14 cellular contexts compared by ENCODE assay signal in genomic region chr12:56172839-56173238, GRCh38. TPM values are rescaled to one million over a fixed set of nuclear protein-coding genes. Genes with fewer than 3 reads are reported as not detected.
DNase-seq lines count a peak whose midpoint lies in the region; ATAC-seq and TF ChIP-seq lines count a peak whose summit lies in the region.
"Had no signal": no experiment of that assay in that cellular context is flagged by ENCODE, and none has a peak within 500 bp of the region (broad histone marks: within the 10 kb centered on the region; RNA-seq: fewer than 3 reads in every experiment).

No MANE protein-coding gene starts in this region.

- H3K9me3 ChIP-seq in endodermal cell (ENCODE audit: control insufficient read depth, low read length) = no peaks in the 10 kb centered on the region

- POLR2A ChIA-PET in RWPE1 (lab: Yijun Ruan, JAX; ENCODE audit: low non-redundant PET) = interaction anchor here (0.7 to 0.9 kb wide), 2 partner anchors 10 to 11 kb away, joined by 3 to 5 read pairs; no protein-coding TSS in a partner anchor

- no peaks in the 10 kb centered on the region for H3K4me1 Mint-ChIP-seq in activated T-cell treated with anti-CD3 and anti-CD28 coated beads, Interleukin-2, amount 50 U/mL, for 72 hours (ENCODE audit: low read depth)
- no peaks in the 10 kb centered on the region for H3K4me1 Mint-ChIP-seq in activated T-cell treated with anti-CD3 and anti-CD28 coated beads, Interleukin-2, amount 50 U/mL, for 4 hours (ENCODE audit: low read depth)
- H3K4me1 Mint-ChIP-seq in endodermal cell = no peaks in the 10 kb centered on the region
- H3K4me1 Mint-ChIP-seq: B cell, GM23338 had no signal

- H3K36me3 ChIP-seq in endodermal cell (ENCODE audit: control insufficient read depth, insufficient read depth, low read length) = peaks cover 84% of the 10 kb centered on the region

- no peaks in the 10 kb centered on the region for H3K9me3 Mint-ChIP-seq in activated T-cell treated with anti-CD3 and anti-CD28 coated beads, Interleukin-2, amount 50 U/mL, for 72 hours
- H3K9me3 Mint-ChIP-seq in activated T-cell treated with anti-CD3 and anti-CD28 coated beads, Interleukin-2, amount 50 U/mL, for 4 hours = no peaks in the 10 kb centered on the region
- H3K9me3 Mint-ChIP-seq in endodermal cell = no peaks in the 10 kb centered on the region
- H3K9me3 Mint-ChIP-seq: CD4-positive, alpha-beta memory T cell; GM23338 had no signal

- TF ChIP-seq CTCF in RWPE1 (conservative IDR thresholded peaks at IDR 0.05; ENCODE audit: low read depth) (no peak), endodermal cell (conservative IDR thresholded peaks at IDR 0.05) (no peak)

- H3K36me3 Mint-ChIP-seq in activated T-cell treated with anti-CD3 and anti-CD28 coated beads, Interleukin-2, amount 50 U/mL, for 72 hours (ENCODE audit: insufficient read depth in 2 of 2) = peaks cover 13 to 29% of the 10 kb centered on the region in 2 donors
- peaks cover 37% of the 10 kb centered on the region for H3K36me3 Mint-ChIP-seq in activated T-cell treated with anti-CD3 and anti-CD28 coated beads, Interleukin-2, amount 50 U/mL, for 4 hours (ENCODE audit: insufficient read depth)
- peaks cover 86% of the 10 kb centered on the region for H3K36me3 Mint-ChIP-seq in endodermal cell (ENCODE audit: low read depth)

- H3K27ac ChIP-seq in RWPE1 (peak overlapping the region; percentile 10; the same call in 1 of the 2 replicates), endodermal cell (ENCODE audit: low read depth, low read length) (no peak overlapping the region)

- no peak overlapping the region for H3K4me3 ChIP-seq in endodermal cell (ENCODE audit: low read length)
- H3K4me3 ChIP-seq: GM23338 had no signal

- H3K9ac ChIP-seq in endodermal cell (ENCODE audit: extremely low read depth, low read length, poor library complexity, severe bottlenecking) = no peak overlapping the region

- ATAC-seq in activated T-cell treated with anti-CD3 and anti-CD28 coated beads, Interleukin-2, amount 50 U/mL, for 72 hours (replicated peaks in 1 of 2) = no peak
- no peak for ATAC-seq in activated T-cell treated with anti-CD3 and anti-CD28 coated beads, Interleukin-2, amount 50 U/mL, for 4 hours
- no peak for ATAC-seq in HG03139 (IDR thresholded peaks at IDR 0.05; ENCODE audit: unreplicated experiment)
- ATAC-seq: GM23338, HepG2 had no signal

- DNase-seq in activated T-cell treated with anti-CD3 and anti-CD28 coated beads, Interleukin-2, amount 50 U/mL, for 72 hours = no peak
- no peak for DNase-seq in activated T-cell treated with anti-CD3 and anti-CD28 coated beads, Interleukin-2, amount 50 U/mL, for 4 hours
- DNase-seq in RWPE1 (ENCODE audit: low spot score) (no peak), endodermal cell (peak; percentile 30), T1000 (lab: John Stamatoyannopoulos, UW) (no peak), MV-4-11 (lab: John Stamatoyannopoulos, UW) (no peak)
- DNase-seq: C1 segment of cervical spinal cord; CD4-positive, alpha-beta memory T cell; DMS79; H7 had no signal

- H3K27me3 ChIP-seq in endodermal cell (ENCODE audit: control insufficient read depth, insufficient read depth, low read length, poor library complexity, severe bottlenecking) = no peaks in the 10 kb centered on the region

- WGBS in endodermal cell (ENCODE audit: insufficient coverage in 1 of 2, insufficient read length in 1 of 2), 2 experiments = 95% methylated on average over 7 of the region's 7 CpGs; no CpG with 5 or more reads in 1 of the 2 experiments

- no peaks in the 10 kb centered on the region for H3K27me3 Mint-ChIP-seq in activated T-cell treated with anti-CD3 and anti-CD28 coated beads, Interleukin-2, amount 50 U/mL, for 72 hours (ENCODE audit: low read depth)
- no peaks in the 10 kb centered on the region for H3K27me3 Mint-ChIP-seq in activated T-cell treated with anti-CD3 and anti-CD28 coated beads, Interleukin-2, amount 50 U/mL, for 4 hours (ENCODE audit: low read depth)
- H3K27me3 Mint-ChIP-seq in endodermal cell (ENCODE audit: insufficient read depth) = no peaks in the 10 kb centered on the region
- H3K27me3 Mint-ChIP-seq: B cell; CD4-positive, alpha-beta memory T cell had no signal

- H3K4me1 ChIP-seq in endodermal cell (ENCODE audit: control insufficient read depth, insufficient read depth, low read length) = no peaks in the 10 kb centered on the region

- H3K4me3 Mint-ChIP-seq in activated T-cell treated with anti-CD3 and anti-CD28 coated beads, Interleukin-2, amount 50 U/mL, for 72 hours = no peak overlapping the region
- H3K4me3 Mint-ChIP-seq in activated T-cell treated with anti-CD3 and anti-CD28 coated beads, Interleukin-2, amount 50 U/mL, for 4 hours = no peak overlapping the region
- H3K4me3 Mint-ChIP-seq in endodermal cell = no peak overlapping the region
- H3K4me3 Mint-ChIP-seq: B cell; CD4-positive, alpha-beta memory T cell; GM23338 had no signal

- CTCF ChIA-PET in RWPE1 (lab: Yijun Ruan, JAX) = interaction anchor here (0.7 to 1.0 kb wide), 2 partner anchors 54 to 68 kb away, joined by 3 read pairs; no protein-coding TSS in a partner anchor

- H3K27ac Mint-ChIP-seq in activated T-cell treated with anti-CD3 and anti-CD28 coated beads, Interleukin-2, amount 50 U/mL, for 72 hours = peak overlapping the region; percentile 29
- H3K27ac Mint-ChIP-seq in endodermal cell = no peak overlapping the region
- H3K27ac Mint-ChIP-seq: B cell, GM23338 had no signal

RNA-seq across cellular contexts. Expression of gene MYL6, which starts 14.7 kb away (rescaled TPM):
- 100 to 1,000 TPM; 391 to 492 TPM for total RNA-seq in activated T-cell treated with anti-CD3 and anti-CD28 coated beads, Interleukin-2, amount 50 U/mL, for 72 hours
- 100 to 1,000 TPM; 684 to 725 (median 686) TPM for total RNA-seq in activated T-cell treated with anti-CD3 and anti-CD28 coated beads, Interleukin-2, amount 50 U/mL, for 4 hours
- 1,000 to 10,000 TPM; 1,640 to 1,647 TPM for total RNA-seq in endodermal cell
- 1,347 TPM for polyA plus RNA-seq in endodermal cell (2013, experiment 1 of 2)
- polyA plus RNA-seq in endodermal cell (2013, experiment 2 of 2) = 1,436 TPM

RNA-seq across cellular contexts. Expression of gene SMARCC2, which starts 16.4 kb away (rescaled TPM):
- 100 to 1,000 TPM in 1 of 2 donors, 10 to 100 TPM in 1; 99.7 to 104 TPM for total RNA-seq in activated T-cell treated with anti-CD3 and anti-CD28 coated beads, Interleukin-2, amount 50 U/mL, for 72 hours
- total RNA-seq in activated T-cell treated with anti-CD3 and anti-CD28 coated beads, Interleukin-2, amount 50 U/mL, for 4 hours = 10 to 100 TPM; 85.7 to 92.9 (median 86.4) TPM
- total RNA-seq in endodermal cell = 100 to 1,000 TPM; 127 to 129 TPM
- 114 TPM for polyA plus RNA-seq in endodermal cell (2013, experiment 1 of 2)
- polyA plus RNA-seq in endodermal cell (2013, experiment 2 of 2) = 107 TPM

RNA-seq across cellular contexts. Expression of gene MYL6B, which starts 20.5 kb away (rescaled TPM):
- 100 to 1,000 TPM in 1 of 2 donors, 10 to 100 TPM in 1; 96.3 to 111 TPM for total RNA-seq in activated T-cell treated with anti-CD3 and anti-CD28 coated beads, Interleukin-2, amount 50 U/mL, for 72 hours
- total RNA-seq in activated T-cell treated with anti-CD3 and anti-CD28 coated beads, Interleukin-2, amount 50 U/mL, for 4 hours = 10 to 100 TPM; 30.3 to 34.5 (median 30.8) TPM
- total RNA-seq in endodermal cell = 100 to 1,000 TPM; 153 to 191 TPM
- polyA plus RNA-seq in endodermal cell (2013, experiment 1 of 2) = 175 TPM
- polyA plus RNA-seq in endodermal cell (2013, experiment 2 of 2) = 170 TPM

RNA-seq across cellular contexts. Expression of gene ESYT1, which starts 44.8 kb away (rescaled TPM):
- 10 to 100 TPM; 74.6 to 84.6 TPM for total RNA-seq in activated T-cell treated with anti-CD3 and anti-CD28 coated beads, Interleukin-2, amount 50 U/mL, for 72 hours
- total RNA-seq in activated T-cell treated with anti-CD3 and anti-CD28 coated beads, Interleukin-2, amount 50 U/mL, for 4 hours = 100 to 1,000 TPM in 2 of 3 donors, 10 to 100 TPM in 1; 95.9 to 113 (median 106) TPM
- total RNA-seq in endodermal cell = 100 to 1,000 TPM in 1 of 2 donors, 10 to 100 TPM in 1; 97.0 to 118 TPM
- 55.5 TPM for polyA plus RNA-seq in endodermal cell (2013, experiment 1 of 2)
- polyA plus RNA-seq in endodermal cell (2013, experiment 2 of 2) = 64.1 TPM

RNA-seq across cellular contexts. Expression of gene RNF41, which starts 48.9 kb away (rescaled TPM):
- 10 to 100 TPM; 35.4 to 40.2 TPM for total RNA-seq in activated T-cell treated with anti-CD3 and anti-CD28 coated beads, Interleukin-2, amount 50 U/mL, for 72 hours
- total RNA-seq in activated T-cell treated with anti-CD3 and anti-CD28 coated beads, Interleukin-2, amount 50 U/mL, for 4 hours = 10 to 100 TPM; 39.3 to 45.6 (median 40.1) TPM
- 10 to 100 TPM; 45.8 to 48.9 TPM for total RNA-seq in endodermal cell
- 41.5 TPM for polyA plus RNA-seq in endodermal cell (2013, experiment 1 of 2)
- polyA plus RNA-seq in endodermal cell (2013, experiment 2 of 2) = 40.9 TPM
